19 cellular contexts compared by ENCODE assay signal in the genomic region with DNA sequence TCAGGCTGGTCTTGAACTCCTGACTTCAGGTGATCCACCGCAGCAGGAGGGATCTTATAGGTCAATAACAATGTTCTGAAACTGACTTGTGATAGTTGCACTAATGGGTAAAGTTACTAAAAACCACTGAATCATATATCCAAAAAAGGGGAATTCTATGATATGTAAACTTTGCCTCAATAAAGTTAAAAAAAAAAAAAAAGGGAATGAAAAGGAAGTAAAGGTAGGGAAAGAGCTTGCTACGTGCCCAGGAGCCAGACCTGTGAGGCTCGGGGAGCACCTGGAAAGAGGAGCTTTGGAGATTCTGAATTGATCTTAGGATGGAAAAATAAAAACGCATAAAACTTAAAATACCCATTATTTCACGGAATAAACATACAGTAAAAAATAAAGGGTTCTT.
"Had no signal": no experiment of that assay in that cellular context is flagged by ENCODE, and none has a peak within 500 bp of the region (broad histone marks: within the 10 kb centered on the region; RNA-seq: fewer than 3 reads in every experiment).

No MANE protein-coding gene starts in this region.

- H3K4me3 Mint-ChIP-seq: activated CD8-positive, alpha-beta T cell treated with anti-CD3 and anti-CD28 coated beads, Interleukin-2, amount 10 ng/mL, durations not matched to agents 7 days and 5 days; brain; dendritic cell treated with granulocyte-macrophage colony-stimulating factor and Interleukin-4, amounts not matched to agents 40 ng/mL and 50 ng/mL, for 4 days; neural crest cell had no signal

- H3K27ac ChIP-seq: foreskin keratinocyte, tibial artery had no signal

- H3K9me3 Mint-ChIP-seq: brain; dendritic cell treated with granulocyte-macrophage colony-stimulating factor and Interleukin-4, amounts not matched to agents 40 ng/mL and 50 ng/mL, for 4 days; neural crest cell had no signal

- DNase-seq: activated CD4-positive, alpha-beta T cell treated with anti-CD3 and anti-CD28 coated beads, Interleukin-2, amount 50 U/mL, for 1 hour; activated CD8-positive, alpha-beta T cell treated with anti-CD3 and anti-CD28 coated beads, Interleukin-2, amount 10 ng/mL, durations not matched to agents 7 days and 5 days; anterior cingulate cortex; effector CD4-positive, alpha-beta T cell; foreskin keratinocyte; left colon; mesendoderm; mucosa of descending colon; retina; stimulated activated CD4-positive, alpha-beta T cell treated with anti-CD3 and anti-CD28 coated beads, Interleukin-2, amount 100 ng/mL, for 48 hours; stimulated activated CD8-positive, alpha-beta memory T cell treated with anti-CD3 and anti-CD28 coated beads, Interleukin-4, amount 100 ng/mL, for 48 hours; stimulated activated naive CD4-positive, alpha-beta T cell treated with Interleukin-2 at 50 U/mL for 16 hours; SW 1271; T-helper 2 cell; tibial artery had no signal

- H3K27ac Mint-ChIP-seq: activated CD8-positive, alpha-beta T cell treated with anti-CD3 and anti-CD28 coated beads, Interleukin-2, amount 10 ng/mL, durations not matched to agents 7 days and 5 days; dendritic cell treated with granulocyte-macrophage colony-stimulating factor and Interleukin-4, amounts not matched to agents 40 ng/mL and 50 ng/mL, for 4 days had no signal

- H3K9me3 ChIP-seq: mucosa of descending colon, tibial artery had no signal

- H3K27me3 Mint-ChIP-seq: brain; dendritic cell treated with granulocyte-macrophage colony-stimulating factor and Interleukin-4, amounts not matched to agents 40 ng/mL and 50 ng/mL, for 4 days had no signal

- H3K4me3 ChIP-seq: mucosa of descending colon, tibial artery had no signal

- ATAC-seq: activated CD4-positive, CD25-positive, alpha-beta regulatory T cell treated with anti-CD3 and anti-CD28 coated beads, Interleukin-2, amount 50 U/mL, for 24 hours; activated CD8-positive, alpha-beta T cell treated with anti-CD3 and anti-CD28 coated beads, Interleukin-2, amount 10 ng/mL, durations not matched to agents 7 days and 5 days; foreskin keratinocyte; left colon; mucosa of descending colon had no signal

- H3K4me1 ChIP-seq: foreskin keratinocyte, tibial artery had no signal

- H3K27me3 ChIP-seq: foreskin keratinocyte, tibial artery had no signal

- H3K4me1 Mint-ChIP-seq: brain, neural crest cell had no signal
